18 cellular contexts compared by ENCODE assay signal in genomic region chr18:58549814-58550339, GRCh38.
DNase-seq lines count a peak whose midpoint lies in the region; ATAC-seq, FAIRE-seq and TF ChIP-seq lines count a peak whose summit lies in the region.
"Had no signal": no experiment of that assay in that cellular context is flagged by ENCODE, and none has a peak within 500 bp of the region (broad histone marks: within the 10 kb centered on the region; RNA-seq: fewer than 3 reads in every experiment).

No MANE protein-coding gene starts in this region.

- intact Hi-C loops in Calu3 (cut with micrococcal nuclease; ENCODE audit: unreplicated experiment): no loop called here
- intact Hi-C loops in pancreas (cut with DNase I): no loop called here

- H3K36me3 Mint-ChIP-seq in Calu3 (ENCODE audit: insufficient read depth, unreplicated experiment): peaks cover 7% of the 10 kb centered on the region
- H3K36me3 Mint-ChIP-seq: brain, natural killer cell had no signal

- H3K36me3 ChIP-seq in hepatocyte (replicated peaks; ENCODE audit: insufficient read depth, low read depth) (no peaks in the 10 kb centered on the region), pancreas (no peaks in the 10 kb centered on the region)
- H3K36me3 ChIP-seq: HAP-1 had no signal

- H3K4me1 ChIP-seq in hepatocyte (ENCODE audit: insufficient read depth) (peaks cover 25% of the 10 kb centered on the region), pancreas (no peaks in the 10 kb centered on the region)
- H3K4me1 ChIP-seq: HAP-1, parathyroid adenoma, testis had no signal

- H3K27ac Mint-ChIP-seq in Calu3 (ENCODE audit: unreplicated experiment): peak overlapping the region; percentile 87
- H3K27ac Mint-ChIP-seq: activated naive CD8-positive, alpha-beta T cell treated with anti-CD3 and anti-CD28 coated beads, Interleukin-2, amount 50 U/mL, for 24 hours; activated T-helper 17 cell treated with anti-CD3 and anti-CD28 coated beads, Interleukin-2, amount 50 U/mL, for 72 hours; brain; natural killer cell had no signal

- ATAC-seq in pancreas (peak; percentile 63 to 89 (median 83)), HG02870 (IDR thresholded peaks at IDR 0.05; ENCODE audit: unreplicated experiment) (no peak)
- ATAC-seq: activated naive CD8-positive, alpha-beta T cell treated with anti-CD3 and anti-CD28 coated beads, Interleukin-2, amount 50 U/mL, for 24 hours; activated T-helper 17 cell treated with anti-CD3 and anti-CD28 coated beads, Interleukin-2, amount 50 U/mL, for 72 hours had no signal

- H3K4me3 ChIP-seq in LNCaP clone FGC (ENCODE audit: low read depth, low read length) (no peak overlapping the region), hepatocyte (no peak overlapping the region), pancreas (no peak overlapping the region)
- H3K4me3 ChIP-seq: coronary artery, HAP-1, testis had no signal

- H2AFZ ChIP-seq in hepatocyte: no peak overlapping the region
- H2AFZ ChIP-seq: parathyroid adenoma had no signal

- 57% methylated on average over 6 of the region's 6 CpGs for WGBS in hepatocyte (ENCODE audit: low lambda C conversion rate, missing lambda C conversion rate)
- 23 to 33% methylated on average over 6 of the region's 6 CpGs for WGBS in pancreas, 2 donors

- H3K9me2 ChIP-seq in hepatocyte (replicated peaks; ENCODE audit: insufficient read depth): no peaks in the 10 kb centered on the region

- no peaks in the 10 kb centered on the region for H3K9me3 ChIP-seq in hepatocyte (ENCODE audit: low read depth)
- H3K9me3 ChIP-seq in pancreas: no peaks in the 10 kb centered on the region
- H3K9me3 ChIP-seq: testis had no signal

- H3K4me1 Mint-ChIP-seq in Calu3 (ENCODE audit: low read depth, unreplicated experiment): peaks cover 63% of the 10 kb centered on the region

- H3K4me3 Mint-ChIP-seq in Calu3 (ENCODE audit: low read depth, unreplicated experiment): peak overlapping the region; percentile 40
- H3K4me3 Mint-ChIP-seq: activated naive CD8-positive, alpha-beta T cell treated with anti-CD3 and anti-CD28 coated beads, Interleukin-2, amount 50 U/mL, for 24 hours; activated T-helper 17 cell treated with anti-CD3 and anti-CD28 coated beads, Interleukin-2, amount 50 U/mL, for 72 hours; brain; natural killer cell had no signal

- H3K27me3 ChIP-seq in hepatocyte (no peaks in the 10 kb centered on the region), pancreas (no peaks in the 10 kb centered on the region)
- H3K27me3 ChIP-seq: testis had no signal

- peak overlapping the region; percentile 22 for H3K4me2 ChIP-seq in hepatocyte

- FAIRE-seq in pancreas (lab: Jason Lieb, UNC): no peak

- H4K20me1 ChIP-seq in hepatocyte (ENCODE audit: insufficient read depth, poor library complexity, severe bottlenecking): no peaks in the 10 kb centered on the region

- no TSS peak for BruUV-seq in Calu3 (replicated peaks; lab: Mats Ljungman, UMichigan)

- H3K27ac ChIP-seq in hepatocyte: peak overlapping the region; percentile 82
- H3K27ac ChIP-seq in pancreas: peak overlapping the region in 2 of 4 donors; percentile 58 to 67
- H3K27ac ChIP-seq: coronary artery, parathyroid adenoma, testis had no signal

- H3K79me2 ChIP-seq in hepatocyte: no peaks in the 10 kb centered on the region
- H3K79me2 ChIP-seq: parathyroid adenoma had no signal

- CTCF ChIA-PET in Calu3 (lab: Charles Lee): interaction anchor here (0.5 to 1.8 kb wide), 8 partner anchors 9 to 228 kb away, joined by 3 to 7 read pairs (median 4); partner anchors contain the start of gene MALT1

- H3K27me3 Mint-ChIP-seq in Calu3 (ENCODE audit: unreplicated experiment): no peaks in the 10 kb centered on the region
- H3K27me3 Mint-ChIP-seq: activated naive CD8-positive, alpha-beta T cell treated with anti-CD3 and anti-CD28 coated beads, Interleukin-2, amount 50 U/mL, for 24 hours; activated T-helper 17 cell treated with anti-CD3 and anti-CD28 coated beads, Interleukin-2, amount 50 U/mL, for 72 hours had no signal

- DNase-seq in Calu3 (peak; percentile 82), LNCaP clone FGC (ENCODE audit: low read depth) (peak; percentile 100), hepatocyte (ENCODE audit: low spot score) (peak; percentile 75), pancreas (peak in 1 of 6 donors; percentile 13), superior temporal gyrus (ENCODE audit: extremely low spot score) (no peak), GOT3 (lab: John Stamatoyannopoulos, UW) (no peak)
- DNase-seq: activated CD4-positive, alpha-beta T cell treated with anti-CD3 and anti-CD28 coated beads for 1 hour; activated naive CD8-positive, alpha-beta T cell treated with anti-CD3 and anti-CD28 coated beads, Interleukin-2, amount 50 U/mL, for 24 hours; mammary epithelial cell; natural killer cell; NCI-H524 treated with DMSO at 0.1 percent for 48 hours; testis had no signal

- no peak for TF ChIP-seq CTCF in Calu3 (IDR thresholded peaks at IDR 0.05; ENCODE audit: unreplicated experiment)
- no peak for TF ChIP-seq CTCF in LNCaP clone FGC (IDR thresholded peaks at IDR 0.05; ENCODE audit: control insufficient read depth, extremely low read depth, insufficient read depth)
- TF ChIP-seq CTCF in hepatocyte (IDR thresholded peaks at IDR 0.05; ENCODE audit: poor library complexity): no peak
- TF ChIP-seq CTCF in pancreas (IDR thresholded peaks at IDR 0.05): no peak

- H3K9me3 Mint-ChIP-seq in Calu3 (ENCODE audit: low read depth, unreplicated experiment): peaks cover under 1% of the 10 kb centered on the region
- H3K9me3 Mint-ChIP-seq: natural killer cell had no signal

Comparison
In these comparisons a context has a peak if more than half of its experiments do, and no peak if none do; other contexts are left out.
1. DNase-seq: peak in Calu3 (single experiment), LNCaP clone FGC (single experiment) and hepatocyte (single experiment); none in superior temporal gyrus (single experiment) and GOT3 (single experiment).